ENCODE assay signal across 8 cellular contexts in the genomic region with DNA sequence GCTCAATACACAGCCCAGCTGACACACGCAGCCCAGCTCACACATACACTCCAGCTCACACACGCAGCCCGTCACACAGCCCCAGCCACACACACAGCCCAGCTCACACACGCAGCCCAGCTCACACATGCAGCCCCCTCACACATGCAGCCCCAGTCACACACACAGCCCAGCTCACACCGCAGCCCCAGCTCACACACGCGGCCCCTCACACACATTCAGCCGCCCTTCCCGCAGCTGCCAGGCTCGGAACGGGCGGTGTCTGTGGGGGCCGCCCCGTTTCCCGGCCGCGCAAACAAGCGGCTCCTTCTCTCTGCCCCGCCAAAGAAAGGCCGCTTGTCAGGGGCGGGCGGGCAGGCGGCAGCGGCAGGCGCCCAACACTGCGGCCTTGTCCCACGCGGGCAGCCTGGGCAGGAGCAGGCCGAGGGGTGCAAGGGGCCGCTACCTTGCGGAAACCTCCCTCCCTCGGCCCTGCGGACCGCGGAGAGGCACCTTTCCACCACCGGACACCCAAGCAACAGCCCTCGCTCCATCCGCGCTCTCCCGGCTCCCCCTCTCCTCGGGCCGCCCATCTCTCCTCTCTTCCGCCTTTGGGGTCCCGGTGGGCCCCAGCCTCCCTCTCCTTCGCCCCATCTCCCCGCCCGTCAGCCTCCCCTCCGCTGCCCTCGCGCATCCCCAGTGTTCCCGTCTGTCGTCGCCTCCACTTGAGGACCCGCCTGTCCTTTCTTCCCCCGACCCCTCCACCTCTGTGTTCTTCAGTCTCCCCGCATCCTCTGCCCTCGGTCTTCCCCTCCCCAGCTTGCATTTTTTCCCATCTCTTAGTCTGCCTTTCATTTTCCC. TPM values are rescaled to one million over a fixed set of nuclear protein-coding genes. Genes with fewer than 3 reads are reported as not detected.
DNase-seq lines count a peak whose midpoint lies in the region; ATAC-seq and TF ChIP-seq lines count a peak whose summit lies in the region.

No MANE protein-coding gene starts in this region.

- peak overlapping the region; percentile 53 to 79 for H3K9ac ChIP-seq in colonic mucosa (ENCODE audit: low read depth in 2 of 2, low read length in 2 of 2)

- H3K4me1 ChIP-seq in colonic mucosa (peaks cover 10% of the 10 kb centered on the region), mucosa of descending colon (ENCODE audit: low read depth) (peaks cover 31% of the 10 kb centered on the region), suprapubic skin (peaks cover 73% of the 10 kb centered on the region)

- no peak for TF ChIP-seq CTCF in AG10803 (conservative IDR thresholded peaks at IDR 0.05; ENCODE audit: low read length)
- TF ChIP-seq CTCF in colonic mucosa (IDR thresholded peaks at IDR 0.05): no peak
- TF ChIP-seq CTCF in mucosa of descending colon (IDR thresholded peaks at IDR 0.05): no peak
- TF ChIP-seq CTCF in suprapubic skin (IDR thresholded peaks at IDR 0.05): no peak
- no peak for TF ChIP-seq CTCF in GM13976 (IDR thresholded peaks at IDR 0.05; ENCODE audit: borderline replicate concordance, control extremely low read depth, extremely low read depth, insufficient read depth, missing control alignments)

- peak overlapping the region; percentile 53 for H3K27ac ChIP-seq in colonic mucosa
- H3K27ac ChIP-seq in suprapubic skin: peak overlapping the region; percentile 95

- 41% methylated on average over 28 of the region's 57 CpGs for WGBS in suprapubic skin

- H3K27me3 ChIP-seq in colonic mucosa (peaks cover 21% of the 10 kb centered on the region), suprapubic skin (peaks cover 5% of the 10 kb centered on the region)

- H3K4me3 ChIP-seq in AG10803 (ENCODE audit: low read length): peak overlapping the region; percentile 72
- H3K4me3 ChIP-seq in colonic mucosa: peak overlapping the region; percentile 44
- no peak overlapping the region for H3K4me3 ChIP-seq in mucosa of descending colon
- H3K4me3 ChIP-seq in suprapubic skin: peak overlapping the region; percentile 69

- no peaks in the 10 kb centered on the region for H3K9me3 ChIP-seq in colonic mucosa
- H3K9me3 ChIP-seq in mucosa of descending colon: no peaks in the 10 kb centered on the region
- H3K9me3 ChIP-seq in suprapubic skin: no peaks in the 10 kb centered on the region

- H3K36me3 ChIP-seq in colonic mucosa (no peaks in the 10 kb centered on the region), mucosa of descending colon (ENCODE audit: low read depth) (no peaks in the 10 kb centered on the region), suprapubic skin (peaks cover 10% of the 10 kb centered on the region)

- in situ Hi-C loops in GM13976 (cut with MboI; ENCODE audit: low sequenced_read_pairs, unreplicated experiment): no loop called here

- peak; percentile 40 for DNase-seq in AG10803 (ENCODE audit: low read depth)
- peak; percentile 18 for DNase-seq in T-helper 9 cell
- no peak for DNase-seq in colonic mucosa
- peak in 2 of 3 donors; percentile 45 to 57 for DNase-seq in mucosa of descending colon
- DNase-seq in suprapubic skin (ENCODE audit: low spot score in 2 of 2): peak; percentile 68 to 78
- DNase-seq in NCI-H526 treated with DMSO at 0.1 percent for 48 hours (lab: John Stamatoyannopoulos, UW): no peak
- DNase-seq in GM13976 (ENCODE audit: low spot score): no peak
- no peak for DNase-seq in MV-4-11 (lab: John Stamatoyannopoulos, UW)

- no peak for TF ChIP-seq EP300 in suprapubic skin (IDR thresholded peaks at IDR 0.05)

- intact Hi-C loops in colonic mucosa (cut with DNase I): no loop called here
- intact Hi-C loops in mucosa of descending colon (cut with DNase I, micrococcal nuclease): no loop called here

- peak; percentile 21 for ATAC-seq in mucosa of descending colon

- TF ChIP-seq POLR2A in suprapubic skin (IDR thresholded peaks at IDR 0.05): no peak

RNA-seq across cellular contexts. Expression of a gene that starts 2.2 kb away (rescaled TPM):
- 10 to 100 TPM; 60.1 to 88.6 TPM for total RNA-seq in colonic mucosa
- total RNA-seq in mucosa of descending colon: 100 to 1,000 TPM in 2 of 3 donors, 10 to 100 TPM in 1; 79.4 to 116 (median 115) TPM
- 100 to 1,000 TPM in 2 of 4 donors, 10 to 100 TPM in 2; 48.7 to 117 (median 77.3) TPM for total RNA-seq in suprapubic skin

RNA-seq across cellular contexts. Expression of a gene that starts 37.4 kb away (rescaled TPM):
- total RNA-seq in colonic mucosa (100 to 1,000 TPM; 151 to 171 TPM), mucosa of descending colon (100 to 1,000 TPM; 126 to 134 (median 130) TPM), suprapubic skin (10 to 100 TPM; 70.3 to 80.7 (median 77.0) TPM)

RNA-seq across cellular contexts. Expression of a gene that starts 43.9 kb away (rescaled TPM):
- total RNA-seq in colonic mucosa (1 to 10 TPM; 9.3 to 9.5 TPM), mucosa of descending colon (10 to 100 TPM; 10.7 to 23.0 (median 12.8) TPM), suprapubic skin (10 to 100 TPM; 16.3 to 25.7 (median 22.1) TPM)

Comparison
In these comparisons a context has a peak if more than half of its experiments do, and no peak if none do; other contexts are left out.
1. DNase-seq: peak in AG10803 (single experiment), T-helper 9 cell (single experiment), mucosa of descending colon (2 of 3) and suprapubic skin (2 of 2); none in colonic mucosa (single experiment), NCI-H526 treated with DMSO at 0.1 percent for 48 hours (single experiment), GM13976 (single experiment) and MV-4-11 (single experiment).